Comparison of ENCODE assay signal across 1 cellular context in genomic region chr10:87054373-87055295, GRCh38.
TF ChIP-seq lines count a peak whose summit lies in the region.

No MANE protein-coding gene starts in this region.

TF ChIP-seq in A549, 52 proteins besides CTCF, POLR2A, EP300 and RAD21:
- TF ChIP-seq, protein P1, sequence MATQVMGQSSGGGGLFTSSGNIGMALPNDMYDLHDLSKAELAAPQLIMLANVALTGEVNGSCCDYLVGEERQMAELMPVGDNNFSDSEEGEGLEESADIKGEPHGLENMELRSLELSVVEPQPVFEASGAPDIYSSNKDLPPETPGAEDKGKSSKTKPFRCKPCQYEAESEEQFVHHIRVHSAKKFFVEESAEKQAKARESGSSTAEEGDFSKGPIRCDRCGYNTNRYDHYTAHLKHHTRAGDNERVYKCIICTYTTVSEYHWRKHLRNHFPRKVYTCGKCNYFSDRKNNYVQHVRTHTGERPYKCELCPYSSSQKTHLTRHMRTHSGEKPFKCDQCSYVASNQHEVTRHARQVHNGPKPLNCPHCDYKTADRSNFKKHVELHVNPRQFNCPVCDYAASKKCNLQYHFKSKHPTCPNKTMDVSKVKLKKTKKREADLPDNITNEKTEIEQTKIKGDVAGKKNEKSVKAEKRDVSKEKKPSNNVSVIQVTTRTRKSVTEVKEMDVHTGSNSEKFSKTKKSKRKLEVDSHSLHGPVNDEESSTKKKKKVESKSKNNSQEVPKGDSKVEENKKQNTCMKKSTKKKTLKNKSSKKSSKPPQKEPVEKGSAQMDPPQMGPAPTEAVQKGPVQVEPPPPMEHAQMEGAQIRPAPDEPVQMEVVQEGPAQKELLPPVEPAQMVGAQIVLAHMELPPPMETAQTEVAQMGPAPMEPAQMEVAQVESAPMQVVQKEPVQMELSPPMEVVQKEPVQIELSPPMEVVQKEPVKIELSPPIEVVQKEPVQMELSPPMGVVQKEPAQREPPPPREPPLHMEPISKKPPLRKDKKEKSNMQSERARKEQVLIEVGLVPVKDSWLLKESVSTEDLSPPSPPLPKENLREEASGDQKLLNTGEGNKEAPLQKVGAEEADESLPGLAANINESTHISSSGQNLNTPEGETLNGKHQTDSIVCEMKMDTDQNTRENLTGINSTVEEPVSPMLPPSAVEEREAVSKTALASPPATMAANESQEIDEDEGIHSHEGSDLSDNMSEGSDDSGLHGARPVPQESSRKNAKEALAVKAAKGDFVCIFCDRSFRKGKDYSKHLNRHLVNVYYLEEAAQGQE (IDR thresholded peaks at IDR 0.05): no peak
- TF ChIP-seq CBX8 (IDR thresholded peaks at IDR 0.05): no peak
- no peak for TF ChIP-seq ZC3H11A (IDR thresholded peaks at IDR 0.05)
- TF ChIP-seq USF2 (IDR thresholded peaks at IDR 0.05): no peak
- no peak for TF ChIP-seq MAFK (IDR thresholded peaks at IDR 0.05; ENCODE audit: partially characterized antibody)
- TF ChIP-seq, protein P2, sequence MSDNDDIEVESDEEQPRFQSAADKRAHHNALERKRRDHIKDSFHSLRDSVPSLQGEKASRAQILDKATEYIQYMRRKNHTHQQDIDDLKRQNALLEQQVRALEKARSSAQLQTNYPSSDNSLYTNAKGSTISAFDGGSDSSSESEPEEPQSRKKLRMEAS (IDR thresholded peaks at IDR 0.05): no peak
- TF ChIP-seq, protein P3, sequence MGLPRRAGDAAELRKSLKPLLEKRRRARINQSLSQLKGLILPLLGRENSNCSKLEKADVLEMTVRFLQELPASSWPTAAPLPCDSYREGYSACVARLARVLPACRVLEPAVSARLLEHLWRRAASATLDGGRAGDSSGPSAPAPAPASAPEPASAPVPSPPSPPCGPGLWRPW (IDR thresholded peaks at IDR 0.05): no peak
- no peak for TF ChIP-seq KDM5A (IDR thresholded peaks at IDR 0.05)
- no peak for TF ChIP-seq ESRRA (IDR thresholded peaks at IDR 0.05; ENCODE audit: borderline replicate concordance, low read length)
- TF ChIP-seq EHMT2 (IDR thresholded peaks at IDR 0.05; ENCODE audit: low read depth): no peak
- TF ChIP-seq TP53 (CRISPR knock-in tag; IDR thresholded peaks at IDR 0.05): no peak
- no peak for TF ChIP-seq PBX3 (IDR thresholded peaks at IDR 0.05)
- no peak for TF ChIP-seq MYC (IDR thresholded peaks at IDR 0.05; ENCODE audit: borderline replicate concordance, low read length)
- no peak for TF ChIP-seq GATA3 (IDR thresholded peaks at IDR 0.05; ENCODE audit: borderline replicate concordance)
